ENCODE assay signal across 21 cellular contexts in genomic region chr3:114272271-114272670, GRCh38. TPM values are rescaled to one million over a fixed set of nuclear protein-coding genes. Genes with fewer than 3 reads are reported as not detected.
A peak's percentile ranks its signal among the peaks of the same experiment; 100 is the strongest.
DNase-seq lines count a peak whose midpoint lies in the region; ATAC-seq and TF ChIP-seq lines count a peak whose summit lies in the region.
"Had no signal": no experiment of that assay in that cellular context is flagged by ENCODE, and none has a peak within 500 bp of the region (broad histone marks: within the 10 kb centered on the region; RNA-seq: fewer than 3 reads in every experiment).

No MANE protein-coding gene starts in this region.

- ATAC-seq in heart right ventricle, result no peak
- no peak for ATAC-seq in natural killer cell treated with Interleukin-12 subunit alpha and Interleukin-12 subunit beta and Interleukin-15 and Interleukin-18, amount 100 ng/mL, for 72 hours
- ATAC-seq in GM19328 (IDR thresholded peaks at IDR 0.05; ENCODE audit: unreplicated experiment), result no peak
- ATAC-seq in body of pancreas, result no peak

- H3K36me3 Mint-ChIP-seq in natural killer cell treated with Interleukin-12 subunit alpha and Interleukin-12 subunit beta and Interleukin-15 and Interleukin-18, amount 100 ng/mL, for 72 hours, result peaks cover 40% of the 10 kb centered on the region

- WGBS in heart right ventricle, 2 donors, result 70 to 78% methylated on average over 1 of the region's 1 CpG
- WGBS in body of pancreas, 2 donors, result 74 to 76% methylated on average over 1 of the region's 1 CpG

- no peaks in the 10 kb centered on the region for H3K27me3 Mint-ChIP-seq in natural killer cell treated with Interleukin-12 subunit alpha and Interleukin-12 subunit beta and Interleukin-15 and Interleukin-18, amount 100 ng/mL, for 72 hours
- H3K27me3 Mint-ChIP-seq: CD4-positive, alpha-beta memory T cell had no signal

- peaks cover 37 to 41% of the 10 kb centered on the region in 2 donors for H3K4me1 Mint-ChIP-seq in natural killer cell treated with Interleukin-12 subunit alpha and Interleukin-12 subunit beta and Interleukin-15 and Interleukin-18, amount 100 ng/mL, for 72 hours (ENCODE audit: low read depth in 2 of 2)

- peak overlapping the region; percentile 10 to 25 for H3K27ac Mint-ChIP-seq in natural killer cell treated with Interleukin-12 subunit alpha and Interleukin-12 subunit beta and Interleukin-15 and Interleukin-18, amount 100 ng/mL, for 72 hours
- H3K27ac Mint-ChIP-seq: CD4-positive, alpha-beta memory T cell had no signal

- H3K4me3 ChIP-seq in cardiac muscle cell (no peak overlapping the region), heart right ventricle (no peak overlapping the region), cardiac fibroblast (replicated peaks in 1 of 2; ENCODE audit: low read depth in 2 of 2, low read length in 2 of 2) (no peak overlapping the region), body of pancreas (no peak overlapping the region)
- H3K4me3 ChIP-seq: BLaER1 treated with 17β-estradiol and CSF1 and Interleukin-3, amounts not matched to agents 10 nM and 100 nM; Peyer's patch; SJSA1 had no signal

- H3K27me3 ChIP-seq in cardiac muscle cell (no peaks in the 10 kb centered on the region), heart right ventricle (no peaks in the 10 kb centered on the region), body of pancreas (no peaks in the 10 kb centered on the region)
- H3K27me3 ChIP-seq: BLaER1 treated with 17β-estradiol and CSF1 and Interleukin-3, amounts not matched to agents 10 nM and 100 nM; Peyer's patch; SJSA1 had no signal

- TF ChIP-seq CTCF in cardiac muscle cell (IDR thresholded peaks at IDR 0.05; ENCODE audit: low read depth, low read length) (peak; percentile 20), heart right ventricle (IDR thresholded peaks at IDR 0.05) (no peak), cardiac fibroblast (IDR thresholded peaks at IDR 0.05; ENCODE audit: low read depth, low read length) (no peak), body of pancreas (IDR thresholded peaks at IDR 0.05) (no peak)

- no peaks in the 10 kb centered on the region for H3K36me3 ChIP-seq in cardiac muscle cell
- no peaks in the 10 kb centered on the region for H3K36me3 ChIP-seq in heart right ventricle
- no peaks in the 10 kb centered on the region for H3K36me3 ChIP-seq in body of pancreas (replicated peaks in 1 of 2; ENCODE audit: insufficient read depth in 1 of 2, low read depth in 2 of 2)
- H3K36me3 ChIP-seq: BLaER1 treated with 17β-estradiol and CSF1 and Interleukin-3, amounts not matched to agents 10 nM and 100 nM; Peyer's patch; SJSA1 had no signal

- TF ChIP-seq POLR2A in body of pancreas (IDR thresholded peaks at IDR 0.05), result no peak

- DNase-seq in cardiac muscle cell (ENCODE audit: low read depth in 1 of 2, low spot score in 1 of 2) (peak in 1 of 2 donors; percentile 88), heart right ventricle (no peak), cardiac fibroblast (ENCODE audit: low read depth in 2 of 2) (peak; percentile 13 to 75), body of pancreas (no peak), NAMALWA (ENCODE audit: low spot score) (no peak)
- no peak for DNase-seq in natural killer cell treated with Interleukin-12 subunit alpha and Interleukin-12 subunit beta and Interleukin-15 and Interleukin-18, amount 100 ng/mL, for 72 hours (ENCODE audit: low spot score)
- no peak for DNase-seq in stimulated activated CD4-positive, alpha-beta T cell treated with anti-CD3 and anti-CD28 coated beads, Interleukin-15, amount 100 ng/mL, for 24 hours
- DNase-seq: 8988T; Caco-2; CD4-positive, alpha-beta memory T cell; NCI-H1417; NCI-H1694 treated with DMSO at 0.1 percent for 48 hours; NCI-H2081 treated with DMSO at 0.1 percent for 48 hours; NCI-H2171 treated with DMSO at 0.1 percent for 48 hours; NCI-H524 treated with DMSO at 0.1 percent for 48 hours; Peyer's patch had no signal

- H3K9me3 ChIP-seq in cardiac muscle cell (ENCODE audit: low read depth), result no peaks in the 10 kb centered on the region
- H3K9me3 ChIP-seq in heart right ventricle, result peaks cover 0 to 30% (median 9%) of the 10 kb centered on the region in 11 donors
- peaks cover 0 to 4% (median 0%) of the 10 kb centered on the region in 3 donors for H3K9me3 ChIP-seq in body of pancreas
- H3K9me3 ChIP-seq: Caco-2, SJSA1 had no signal

- intact Hi-C loops in heart right ventricle (cut with DNase I) (no loop called here), body of pancreas (cut with DNase I) (no loop called here)

- H3K4me3 Mint-ChIP-seq in natural killer cell treated with Interleukin-12 subunit alpha and Interleukin-12 subunit beta and Interleukin-15 and Interleukin-18, amount 100 ng/mL, for 72 hours, result no peak overlapping the region
- H3K4me3 Mint-ChIP-seq: CD4-positive, alpha-beta memory T cell had no signal

- H3K9me3 Mint-ChIP-seq in natural killer cell treated with Interleukin-12 subunit alpha and Interleukin-12 subunit beta and Interleukin-15 and Interleukin-18, amount 100 ng/mL, for 72 hours, result peaks cover 17% of the 10 kb centered on the region

- no peaks in the 10 kb centered on the region for H3K4me1 ChIP-seq in cardiac muscle cell (ENCODE audit: low read depth)
- H3K4me1 ChIP-seq in heart right ventricle, result no peaks in the 10 kb centered on the region
- no peaks in the 10 kb centered on the region for H3K4me1 ChIP-seq in body of pancreas
- H3K4me1 ChIP-seq: Caco-2, Peyer's patch, SJSA1 had no signal

- no peak overlapping the region for H3K27ac ChIP-seq in cardiac muscle cell
- no peak overlapping the region for H3K27ac ChIP-seq in heart right ventricle
- H3K27ac ChIP-seq in body of pancreas, result no peak overlapping the region
- H3K27ac ChIP-seq: BLaER1 treated with 17β-estradiol and CSF1 and Interleukin-3, amounts not matched to agents 10 nM and 100 nM; Peyer's patch; SJSA1 had no signal

RNA-seq across cellular contexts. Expression of gene TIGIT, which starts 21.6 kb away (rescaled TPM):
- total RNA-seq in cardiac muscle cell, result not detected in 2 replicates
- not detected in 2 replicates for polyA plus RNA-seq in cardiac muscle cell
- 1 to 10 TPM in 1 of 10 donors, under 1 TPM in 5, not detected in 4; 0.07 to 2.5 (median 0.41) TPM for total RNA-seq in heart right ventricle
- polyA plus RNA-seq in heart right ventricle, result under 1 TPM in 1 of 2 donors, not detected in 1; 0.14 TPM
- total RNA-seq in natural killer cell treated with Interleukin-12 subunit alpha and Interleukin-12 subunit beta and Interleukin-15 and Interleukin-18, amount 100 ng/mL, for 72 hours, result 10 to 100 TPM; 13.7 to 15.7 TPM
- not detected for total RNA-seq in body of pancreas
- total RNA-seq: Caco-2, MCF 10A, SJSA1 had no signal

RNA-seq across cellular contexts. Expression of gene ZNF80, which starts 34.9 kb away (rescaled TPM):
- not detected in 2 replicates for total RNA-seq in cardiac muscle cell
- not detected in 2 replicates for polyA plus RNA-seq in cardiac muscle cell
- under 1 TPM in 2 of 10 donors, not detected in 8; 0.09 to 0.10 TPM for total RNA-seq in heart right ventricle
- not detected for polyA plus RNA-seq in heart right ventricle
- under 1 TPM in 1 of 2 donors, not detected in 1; 0.40 TPM for total RNA-seq in natural killer cell treated with Interleukin-12 subunit alpha and Interleukin-12 subunit beta and Interleukin-15 and Interleukin-18, amount 100 ng/mL, for 72 hours
- not detected for total RNA-seq in body of pancreas
- total RNA-seq: Caco-2, MCF 10A, OCI-LY7, Peyer's patch, SJSA1 had no signal

Comparison
In these comparisons a context has a peak if more than half of its experiments do, and no peak if none do; other contexts are left out.
1. DNase-seq: peak in cardiac fibroblast (2 of 2); none in heart right ventricle (0 of 2), natural killer cell treated with Interleukin-12 subunit alpha and Interleukin-12 subunit beta and Interleukin-15 and Interleukin-18, amount 100 ng/mL, for 72 hours (single experiment), stimulated activated CD4-positive, alpha-beta T cell treated with anti-CD3 and anti-CD28 coated beads, Interleukin-15, amount 100 ng/mL, for 24 hours (single experiment), body of pancreas (0 of 4) and NAMALWA (single experiment).
2. RNA of gene TIGIT, which starts 21.6 kb away (total RNA-seq): 13.7 to 15.7 TPM in natural killer cell treated with Interleukin-12 subunit alpha and Interleukin-12 subunit beta and Interleukin-15 and Interleukin-18, amount 100 ng/mL, for 72 hours; 0.07 to 2.5 TPM in heart right ventricle, not detected in cardiac muscle cell and not detected in body of pancreas; every median in the first group is over 4 times any median in the second.